ENCODE assay signal across 8 cellular contexts in genomic region chr1:91022518-91022929, GRCh38. TPM values are rescaled to one million over a fixed set of nuclear protein-coding genes. Genes with fewer than 3 reads are reported as not detected.
DNase-seq lines count a peak whose midpoint lies in the region; TF ChIP-seq lines count a peak whose summit lies in the region.

No MANE protein-coding gene starts in this region.

- H3K36me3 Mint-ChIP-seq in T-helper 1 cell treated with Interleukin-12 subunit alpha and Interleukin-12 subunit beta and Interleukin-4 antibody, amounts not matched to agents 30 μg/mL and 1 μg/mL, for 36 hours (ENCODE audit: low read depth): peaks cover 15% of the 10 kb centered on the region

- H3K36me3 ChIP-seq in SJCRH30: peaks cover 24% of the 10 kb centered on the region
- no peaks in the 10 kb centered on the region for H3K36me3 ChIP-seq in skeletal muscle tissue (ENCODE audit: control insufficient read depth in 3 of 3, insufficient read depth in 3 of 3, low read length in 3 of 3)

- H3K4me3 ChIP-seq in SJCRH30: peak overlapping the region; percentile 99
- H3K4me3 ChIP-seq in foreskin fibroblast (ENCODE audit: low read depth in 1 of 2, low read length in 2 of 2): peak overlapping the region; percentile 93
- peak overlapping the region; percentile 83 to 90 (median 90) for H3K4me3 ChIP-seq in skeletal muscle tissue (ENCODE audit: low read length in 3 of 3)

- H3K4me1 ChIP-seq in SJCRH30: peaks cover 10% of the 10 kb centered on the region; the same call in 1 of the 2 replicates
- H3K4me1 ChIP-seq in skeletal muscle tissue (ENCODE audit: control insufficient read depth in 3 of 3, insufficient read depth in 3 of 3, low read length in 3 of 3): peaks cover 4 to 21% (median 4%) of the 10 kb centered on the region in 3 donors

- peak overlapping the region; percentile 98 for H3K27ac Mint-ChIP-seq in T-helper 1 cell treated with Interleukin-12 subunit alpha and Interleukin-12 subunit beta and Interleukin-4 antibody, amounts not matched to agents 30 μg/mL and 1 μg/mL, for 36 hours

- H3K4me3 Mint-ChIP-seq in T-helper 1 cell treated with Interleukin-12 subunit alpha and Interleukin-12 subunit beta and Interleukin-4 antibody, amounts not matched to agents 30 μg/mL and 1 μg/mL, for 36 hours: peak overlapping the region; percentile 94

- peaks cover 38% of the 10 kb centered on the region for H3K4me1 Mint-ChIP-seq in T-helper 1 cell treated with Interleukin-12 subunit alpha and Interleukin-12 subunit beta and Interleukin-4 antibody, amounts not matched to agents 30 μg/mL and 1 μg/mL, for 36 hours (ENCODE audit: low read depth)

- TF ChIP-seq CTCF in foreskin fibroblast (IDR thresholded peaks at IDR 0.05; ENCODE audit: low read depth, low read length): no peak

- no peaks in the 10 kb centered on the region for H3K9me3 Mint-ChIP-seq in T-helper 1 cell treated with Interleukin-12 subunit alpha and Interleukin-12 subunit beta and Interleukin-4 antibody, amounts not matched to agents 30 μg/mL and 1 μg/mL, for 36 hours

- no peak for DNase-seq in T-helper 1 cell
- DNase-seq in SJCRH30: peak in 1 of 2 experiments; percentile 4
- DNase-seq in foreskin fibroblast: no peak
- DNase-seq in NCI-H1092 treated with DMSO at 0.1 percent for 48 hours (lab: John Stamatoyannopoulos, UW): no peak
- no peak for DNase-seq in NCI-H1092 (lab: John Stamatoyannopoulos, UW)
- no peak for DNase-seq in AG20443 (ENCODE audit: low spot score)

- peak overlapping the region; percentile 97 to 99 (median 98) for H3K9ac ChIP-seq in skeletal muscle tissue (ENCODE audit: low read depth in 1 of 3, low read length in 3 of 3)

- H3K9me3 ChIP-seq in SJCRH30 (replicated peaks) (no peaks in the 10 kb centered on the region), skeletal muscle tissue (ENCODE audit: control insufficient read depth in 3 of 3, low read length in 3 of 3) (no peaks in the 10 kb centered on the region)

- no peaks in the 10 kb centered on the region for H3K27me3 Mint-ChIP-seq in T-helper 1 cell treated with Interleukin-12 subunit alpha and Interleukin-12 subunit beta and Interleukin-4 antibody, amounts not matched to agents 30 μg/mL and 1 μg/mL, for 36 hours (ENCODE audit: low read depth)

- H3K27ac ChIP-seq in SJCRH30: peak overlapping the region; percentile 100
- peak overlapping the region; percentile 99 for H3K27ac ChIP-seq in skeletal muscle tissue (ENCODE audit: low read depth, low read length)

- H3K27me3 ChIP-seq in SJCRH30 (no peaks in the 10 kb centered on the region), skeletal muscle tissue (ENCODE audit: control insufficient read depth in 3 of 3, insufficient read depth in 3 of 3, low read length in 3 of 3) (no peaks in the 10 kb centered on the region)

RNA-seq across cellular contexts. Expression of gene ZNF644, which starts 0.7 kb away (rescaled TPM):
- 71.5 and 86.4 TPM in 2 replicates for total RNA-seq in SJCRH30 (2014; rRNA removed; shearing (Covaris generic))
- 71.0 TPM for total RNA-seq in skeletal muscle tissue
